ENCODE assay signal across 1 cellular context in genomic region chr13:76622336-76623045, GRCh38.
A peak's percentile ranks its signal among the peaks of the same experiment; 100 is the strongest.
TF ChIP-seq lines count a peak whose summit lies in the region.

No MANE protein-coding gene starts in this region.

TF ChIP-seq in SK-N-SH, 30 proteins besides CTCF, POLR2A, EP300 and RAD21 (continued from another document):
- TF ChIP-seq REST (IDR thresholded peaks at IDR 0.05; ENCODE audit: low read depth, low read length): no peak
- TF ChIP-seq MEF2A (IDR thresholded peaks at IDR 0.05; ENCODE audit: borderline replicate concordance, low read depth): no peak
- TF ChIP-seq GABPA (IDR thresholded peaks at IDR 0.05; ENCODE audit: low read depth): no peak
- no peak for TF ChIP-seq ZBTB33 (IDR thresholded peaks at IDR 0.05; ENCODE audit: borderline replicate concordance, low read depth)
- peak; percentile 33 for TF ChIP-seq CHD2 (IDR thresholded peaks at IDR 0.05; ENCODE audit: low read length, partially characterized antibody)
- no peak for TF ChIP-seq USF1 (IDR thresholded peaks at IDR 0.05; ENCODE audit: borderline replicate concordance, low read depth)
- TF ChIP-seq IRF3 (IDR thresholded peaks at IDR 0.05; ENCODE audit: low read depth, low read length): no peak
- no peak for TF ChIP-seq USF2 (IDR thresholded peaks at IDR 0.05; ENCODE audit: borderline replicate concordance, low read depth, low read length)
- 0 out of 2 replicates have a peak, but pooled peaks have one; percentile 6 for TF ChIP-seq TCF12 (IDR thresholded peaks at IDR 0.05)
- no peak for TF ChIP-seq ELF1 (IDR thresholded peaks at IDR 0.05)
- no peak for TF ChIP-seq NFIC (IDR thresholded peaks at IDR 0.05; ENCODE audit: borderline replicate concordance)
- no peak for TF ChIP-seq RXRA (IDR thresholded peaks at IDR 0.05; ENCODE audit: borderline replicate concordance, low read depth)
- no peak for TF ChIP-seq PBX3 (IDR thresholded peaks at IDR 0.05)
- TF ChIP-seq SIN3A (IDR thresholded peaks at IDR 0.05; ENCODE audit: borderline replicate concordance, low read depth, low read length): no peak
- TF ChIP-seq RCOR1 (IDR thresholded peaks at IDR 0.05; ENCODE audit: low read length): peak; percentile 48
- TF ChIP-seq GATA2 (CRISPR knock-in tag; IDR thresholded peaks at IDR 0.05): peak; percentile 80
- TF ChIP-seq TAF1 (IDR thresholded peaks at IDR 0.05; ENCODE audit: borderline replicate concordance, low read depth, low read length): no peak
- TF ChIP-seq YY1 (IDR thresholded peaks at IDR 0.05; ENCODE audit: low read depth): no peak
- no peak for TF ChIP-seq EZH2phosphoT487 (IDR thresholded peaks at IDR 0.05; ENCODE audit: borderline replicate concordance, low read depth)
- TF ChIP-seq MAX (IDR thresholded peaks at IDR 0.05; ENCODE audit: low read depth): no peak
TF ChIP-seq in SK-N-SH: peak in this region for 5.
